In the genomic region with DNA sequence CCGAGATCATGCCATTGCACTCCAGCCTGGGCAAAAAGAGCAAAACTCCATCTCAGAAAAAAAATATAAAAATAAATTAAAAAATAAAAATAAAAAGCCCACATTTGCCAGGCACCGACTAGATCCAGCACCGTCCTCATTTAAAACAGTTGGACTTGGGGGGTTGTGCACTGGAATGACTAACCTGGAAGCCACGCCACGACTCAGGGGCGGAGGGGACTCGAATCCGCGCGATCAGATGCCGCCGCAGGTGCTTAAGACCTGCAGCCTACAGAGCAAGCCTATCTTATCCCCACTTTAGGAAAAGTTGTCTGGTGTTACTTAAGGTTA, we compare ENCODE assay signal across 8 cellular contexts. TPM values are rescaled to one million over a fixed set of nuclear protein-coding genes. Genes with fewer than 3 reads are reported as not detected.
DNase-seq lines count a peak whose midpoint lies in the region; ATAC-seq and TF ChIP-seq lines count a peak whose summit lies in the region.

No MANE protein-coding gene starts in this region.

- no peak for DNase-seq in GM23338 (ENCODE audit: low spot score)
- DNase-seq in activated CD4-positive, alpha-beta memory T cell treated with anti-CD3 and anti-CD28 coated beads for 36 hours = no peak
- DNase-seq in spleen = no peak
- DNase-seq in NCI-H748 (lab: John Stamatoyannopoulos, UW; ENCODE audit: unreplicated experiment) = no peak
- DNase-seq in G401 (ENCODE audit: low spot score) = no peak

- H3K4me3 ChIP-seq in GM23338 (peak overlapping the region; percentile 53), iPS-11a (ENCODE audit: low read depth, low read length) (peak overlapping the region; percentile 46), spleen (peak overlapping the region; percentile 32 to 73 (median 47))

- H3K4me1 ChIP-seq in GM23338 (ENCODE audit: insufficient read depth) (no peaks in the 10 kb centered on the region), spleen (peaks cover 5 to 18% (median 15%) of the 10 kb centered on the region in 6 donors)

- H3K4me2 ChIP-seq in GM23338 = peak overlapping the region; percentile 82

- TF ChIP-seq CTCF in GM23338 (conservative IDR thresholded peaks at IDR 0.05; ENCODE audit: low read depth in 2 of 2) = no peak
- TF ChIP-seq CTCF in spleen (IDR thresholded peaks at IDR 0.05 in 8 of 11, conservative IDR thresholded peaks at IDR 0.05 in 3 of 11) = no peak

- no peaks in the 10 kb centered on the region; the same call in 1 of the 2 replicates for H3F3A ChIP-seq in GM23338 (replicated peaks; ENCODE audit: low read depth)

- H3K9me3 ChIP-seq in spleen = no peaks in the 10 kb centered on the region

- H3K36me3 ChIP-seq in GM23338 (ENCODE audit: insufficient read depth) = no peaks in the 10 kb centered on the region
- H3K36me3 ChIP-seq in spleen = no peaks in the 10 kb centered on the region

- no peak overlapping the region for H3K27ac ChIP-seq in GM23338 (ENCODE audit: low read depth)
- H3K27ac ChIP-seq in spleen = peak overlapping the region in 1 of 8 donors; percentile 8

- no peaks in the 10 kb centered on the region for H4K20me1 ChIP-seq in GM23338 (replicated peaks; ENCODE audit: insufficient read depth)

- peak overlapping the region; percentile 78 for H3K4me3 Mint-ChIP-seq in GM23338
- peak overlapping the region; percentile 65 for H3K4me3 Mint-ChIP-seq in activated CD4-positive, alpha-beta memory T cell treated with anti-CD3 and anti-CD28 coated beads for 36 hours

- H3K4me1 Mint-ChIP-seq in GM23338 = peaks cover 5% of the 10 kb centered on the region; the same call in 2 of the 3 replicates
- peaks cover 7% of the 10 kb centered on the region for H3K4me1 Mint-ChIP-seq in activated CD4-positive, alpha-beta memory T cell treated with anti-CD3 and anti-CD28 coated beads for 36 hours (ENCODE audit: low read depth)

- CTCF ChIA-PET in activated CD4-positive, alpha-beta memory T cell treated with anti-CD3 and anti-CD28 coated beads for 36 hours (lab: Charles Lee) = interaction anchor here (1.2 kb wide), 1 partner anchor 11 kb away, joined by 3 read pairs; no protein-coding TSS in a partner anchor

- no peaks in the 10 kb centered on the region for H3K36me3 Mint-ChIP-seq in GM23338 (ENCODE audit: low read depth)
- peaks cover under 1% of the 10 kb centered on the region for H3K36me3 Mint-ChIP-seq in activated CD4-positive, alpha-beta memory T cell treated with anti-CD3 and anti-CD28 coated beads for 36 hours

- no peaks in the 10 kb centered on the region for H3K9me3 Mint-ChIP-seq in GM23338
- no peaks in the 10 kb centered on the region for H3K9me3 Mint-ChIP-seq in activated CD4-positive, alpha-beta memory T cell treated with anti-CD3 and anti-CD28 coated beads for 36 hours

- H2AFZ ChIP-seq in GM23338 = peak overlapping the region; percentile 91

- TF ChIP-seq POLR2A in spleen (IDR thresholded peaks at IDR 0.05) = no peak

- in situ Hi-C loops in G401 (cut with HindIII; ENCODE audit: low sequenced_read_pairs) = no loop called here

- no peaks in the 10 kb centered on the region for H3K79me2 ChIP-seq in GM23338 (replicated peaks; ENCODE audit: insufficient read depth)

- no peaks in the 10 kb centered on the region for H3K9me2 ChIP-seq in GM23338 (ENCODE audit: insufficient read depth)

- POLR2A ChIA-PET in activated CD4-positive, alpha-beta memory T cell treated with anti-CD3 and anti-CD28 coated beads for 36 hours (lab: Charles Lee) = interaction anchor here (0.6 kb wide), 1 partner anchor 125 kb away, joined by 3 read pairs; no protein-coding TSS in a partner anchor

- no peak overlapping the region for H3K27ac Mint-ChIP-seq in GM23338
- no peak overlapping the region for H3K27ac Mint-ChIP-seq in activated CD4-positive, alpha-beta memory T cell treated with anti-CD3 and anti-CD28 coated beads for 36 hours

- intact Hi-C loops in activated CD4-positive, alpha-beta memory T cell treated with anti-CD3 and anti-CD28 coated beads for 36 hours (cut with micrococcal nuclease) = no loop called here
- intact Hi-C loops in spleen (cut with DNase I; ENCODE audit: low total_unique reads) = no loop called here

- H3K27me3 ChIP-seq in GM23338 (ENCODE audit: insufficient read depth) (no peaks in the 10 kb centered on the region), spleen (replicated peaks in 1 of 7) (no peaks in the 10 kb centered on the region)

- 12 to 26% (median 15%) methylated on average over 12 of the region's 12 CpGs for WGBS in spleen, 5 donors

- H3K27me3 Mint-ChIP-seq in GM23338 (ENCODE audit: insufficient read depth, low read depth, poor library complexity) = peaks cover 5% of the 10 kb centered on the region
- no peaks in the 10 kb centered on the region for H3K27me3 Mint-ChIP-seq in activated CD4-positive, alpha-beta memory T cell treated with anti-CD3 and anti-CD28 coated beads for 36 hours

- no peak for ATAC-seq in GM23338
- no peak for ATAC-seq in GM18511 (IDR thresholded peaks at IDR 0.05; ENCODE audit: unreplicated experiment)
- no peak for ATAC-seq in HG02973 (IDR thresholded peaks at IDR 0.05; ENCODE audit: unreplicated experiment)

TF ChIP-seq in GM23338, 12 proteins besides CTCF, POLR2A, EP300 and RAD21 (continues in another document):
- TF ChIP-seq POLR2AphosphoS5 (IDR thresholded peaks at IDR 0.05; ENCODE audit: low read depth) = no peak
- TF ChIP-seq REST (IDR thresholded peaks at IDR 0.05; ENCODE audit: unreplicated experiment) = no peak
- no peak for TF ChIP-seq ETS1 (IDR thresholded peaks at IDR 0.05)
- no peak for TF ChIP-seq NANOG (IDR thresholded peaks at IDR 0.05; ENCODE audit: borderline replicate concordance)
- no peak for TF ChIP-seq EZH2phosphoT487 (IDR thresholded peaks at IDR 0.05; ENCODE audit: unreplicated experiment)

RNA-seq across cellular contexts. Expression of gene ZBTB8OS, which starts 38.5 kb away (rescaled TPM):
- total RNA-seq in GM23338 (2014; rRNA removed; shearing (Covaris generic)) = 22.0 and 67.8 TPM in 2 replicates
- polyA plus RNA-seq in GM23338 (2016; fragmentation: Nextera tagmentation; extraction: Ambion mirVana) = 159 and 163 TPM in 2 replicates
- 10 to 100 TPM; 64.8 to 67.4 TPM for total RNA-seq in activated CD4-positive, alpha-beta memory T cell treated with anti-CD3 and anti-CD28 coated beads for 36 hours
- total RNA-seq in spleen = 10 to 100 TPM; 26.7 to 46.2 (median 35.4) TPM
- 10 to 100 TPM; 52.9 to 70.5 (median 53.1) TPM for polyA plus RNA-seq in spleen
- 101 and 103 TPM in 2 replicates for total RNA-seq in G401 (2014; rRNA removed; shearing (Covaris generic))

RNA-seq across cellular contexts. Expression of gene RBBP4, which starts 39.2 kb away (rescaled TPM):
- 276 and 312 TPM in 2 replicates for total RNA-seq in GM23338 (2014; rRNA removed; shearing (Covaris generic))
- polyA plus RNA-seq in GM23338 (2016; fragmentation: Nextera tagmentation; extraction: Ambion mirVana) = 246 and 262 TPM in 2 replicates
- total RNA-seq in activated CD4-positive, alpha-beta memory T cell treated with anti-CD3 and anti-CD28 coated beads for 36 hours = 100 to 1,000 TPM; 325 to 334 TPM
- 100 to 1,000 TPM; 122 to 181 (median 158) TPM for total RNA-seq in spleen
- 10 to 100 TPM; 42.4 to 74.1 (median 61.0) TPM for polyA plus RNA-seq in spleen
- 211 and 289 TPM in 2 replicates for total RNA-seq in G401 (2014; rRNA removed; shearing (Covaris generic))
